Comparison of ENCODE assay signal across 1 cellular context in genomic region chr20:25055711-25056492, GRCh38.
TF ChIP-seq lines count a peak whose summit lies in the region.

No MANE protein-coding gene starts in this region.

TF ChIP-seq in HepG2, 621 proteins besides CTCF, POLR2A, EP300 and RAD21 (continued from another document and continues in another):
- TF ChIP-seq HNF4G (IDR thresholded peaks at IDR 0.05; ENCODE audit: borderline replicate concordance, low read depth, low read length) (peak; percentile 53; the same call in 1 of the 2 replicates), HNF4G (CRISPR knock-in tag; IDR thresholded peaks at IDR 0.05; ENCODE audit: borderline replicate concordance, low read depth) (0 out of 2 replicates have a peak, but pooled peaks have one; percentile 0), NR2C2 (CRISPR knock-in tag; IDR thresholded peaks at IDR 0.05; ENCODE audit: borderline replicate concordance) (no peak; the same call in 1 of the 2 replicates), TARDBP (CRISPR knock-in tag; IDR thresholded peaks at IDR 0.05) (peak; percentile 59; the same call in 1 of the 2 replicates), MAFK (conservative IDR thresholded peaks at IDR 0.05 in 1 of 2, IDR thresholded peaks at IDR 0.05 in 1 of 2; ENCODE audit: low read length in 2 of 2) (no peak), MXD4 (CRISPR knock-in tag; IDR thresholded peaks at IDR 0.05) (no peak), ZNF33A (CRISPR knock-in tag; IDR thresholded peaks at IDR 0.05; ENCODE audit: borderline replicate concordance) (no peak), ZNF230 (CRISPR knock-in tag; IDR thresholded peaks at IDR 0.05) (no peak), ZBTB20 (CRISPR knock-in tag; IDR thresholded peaks at IDR 0.05; ENCODE audit: borderline replicate concordance, low read depth) (no peak), ARNTL (CRISPR knock-in tag; IDR thresholded peaks at IDR 0.05) (no peak), REXO4 (CRISPR knock-in tag; IDR thresholded peaks at IDR 0.05; ENCODE audit: borderline replicate concordance) (0 out of 2 replicates have a peak, but pooled peaks have one; percentile 49), RXRB (CRISPR knock-in tag; IDR thresholded peaks at IDR 0.05; ENCODE audit: borderline replicate concordance) (peak; percentile 41; the same call in 1 of the 2 replicates), GATAD2A (CRISPR knock-in tag; IDR thresholded peaks at IDR 0.05) (peak; percentile 44; the same call in 1 of the 2 replicates), NFYC (CRISPR knock-in tag; IDR thresholded peaks at IDR 0.05) (no peak), GABPB1 (CRISPR knock-in tag; IDR thresholded peaks at IDR 0.05) (no peak), PHF20 (CRISPR knock-in tag; IDR thresholded peaks at IDR 0.05) (no peak), MATR3 (CRISPR knock-in tag; IDR thresholded peaks at IDR 0.05) (no peak), PRMT3 (CRISPR knock-in tag; IDR thresholded peaks at IDR 0.05; ENCODE audit: borderline replicate concordance, low read depth) (no peak), NR2F6 (IDR thresholded peaks at IDR 0.05) (peak; percentile 61), NR2F6 (CRISPR knock-in tag; IDR thresholded peaks at IDR 0.05) (peak; percentile 68), ESRRA (CRISPR knock-in tag; IDR thresholded peaks at IDR 0.05; ENCODE audit: low read depth) (peak; percentile 96), GATA4 (IDR thresholded peaks at IDR 0.05; ENCODE audit: borderline replicate concordance, low read depth) (peak; percentile 18; the same call in 1 of the 2 replicates), AGO1 (IDR thresholded peaks at IDR 0.05; ENCODE audit: low read depth, low read length, poor library complexity, severe bottlenecking) (no peak), BCL6 (CRISPR knock-in tag; IDR thresholded peaks at IDR 0.05) (peak; percentile 37; the same call in 1 of the 2 replicates), ZNF362 (CRISPR knock-in tag; IDR thresholded peaks at IDR 0.05; ENCODE audit: borderline replicate concordance) (peak; percentile 34; the same call in 1 of the 2 replicates), ZNF256 (CRISPR knock-in tag; conservative IDR thresholded peaks at IDR 0.05) (no peak), NFRKB (IDR thresholded peaks at IDR 0.05) (no peak), CBX1 (IDR thresholded peaks at IDR 0.05; ENCODE audit: low read depth) (no peak)
- TF ChIP-seq, protein P1, sequence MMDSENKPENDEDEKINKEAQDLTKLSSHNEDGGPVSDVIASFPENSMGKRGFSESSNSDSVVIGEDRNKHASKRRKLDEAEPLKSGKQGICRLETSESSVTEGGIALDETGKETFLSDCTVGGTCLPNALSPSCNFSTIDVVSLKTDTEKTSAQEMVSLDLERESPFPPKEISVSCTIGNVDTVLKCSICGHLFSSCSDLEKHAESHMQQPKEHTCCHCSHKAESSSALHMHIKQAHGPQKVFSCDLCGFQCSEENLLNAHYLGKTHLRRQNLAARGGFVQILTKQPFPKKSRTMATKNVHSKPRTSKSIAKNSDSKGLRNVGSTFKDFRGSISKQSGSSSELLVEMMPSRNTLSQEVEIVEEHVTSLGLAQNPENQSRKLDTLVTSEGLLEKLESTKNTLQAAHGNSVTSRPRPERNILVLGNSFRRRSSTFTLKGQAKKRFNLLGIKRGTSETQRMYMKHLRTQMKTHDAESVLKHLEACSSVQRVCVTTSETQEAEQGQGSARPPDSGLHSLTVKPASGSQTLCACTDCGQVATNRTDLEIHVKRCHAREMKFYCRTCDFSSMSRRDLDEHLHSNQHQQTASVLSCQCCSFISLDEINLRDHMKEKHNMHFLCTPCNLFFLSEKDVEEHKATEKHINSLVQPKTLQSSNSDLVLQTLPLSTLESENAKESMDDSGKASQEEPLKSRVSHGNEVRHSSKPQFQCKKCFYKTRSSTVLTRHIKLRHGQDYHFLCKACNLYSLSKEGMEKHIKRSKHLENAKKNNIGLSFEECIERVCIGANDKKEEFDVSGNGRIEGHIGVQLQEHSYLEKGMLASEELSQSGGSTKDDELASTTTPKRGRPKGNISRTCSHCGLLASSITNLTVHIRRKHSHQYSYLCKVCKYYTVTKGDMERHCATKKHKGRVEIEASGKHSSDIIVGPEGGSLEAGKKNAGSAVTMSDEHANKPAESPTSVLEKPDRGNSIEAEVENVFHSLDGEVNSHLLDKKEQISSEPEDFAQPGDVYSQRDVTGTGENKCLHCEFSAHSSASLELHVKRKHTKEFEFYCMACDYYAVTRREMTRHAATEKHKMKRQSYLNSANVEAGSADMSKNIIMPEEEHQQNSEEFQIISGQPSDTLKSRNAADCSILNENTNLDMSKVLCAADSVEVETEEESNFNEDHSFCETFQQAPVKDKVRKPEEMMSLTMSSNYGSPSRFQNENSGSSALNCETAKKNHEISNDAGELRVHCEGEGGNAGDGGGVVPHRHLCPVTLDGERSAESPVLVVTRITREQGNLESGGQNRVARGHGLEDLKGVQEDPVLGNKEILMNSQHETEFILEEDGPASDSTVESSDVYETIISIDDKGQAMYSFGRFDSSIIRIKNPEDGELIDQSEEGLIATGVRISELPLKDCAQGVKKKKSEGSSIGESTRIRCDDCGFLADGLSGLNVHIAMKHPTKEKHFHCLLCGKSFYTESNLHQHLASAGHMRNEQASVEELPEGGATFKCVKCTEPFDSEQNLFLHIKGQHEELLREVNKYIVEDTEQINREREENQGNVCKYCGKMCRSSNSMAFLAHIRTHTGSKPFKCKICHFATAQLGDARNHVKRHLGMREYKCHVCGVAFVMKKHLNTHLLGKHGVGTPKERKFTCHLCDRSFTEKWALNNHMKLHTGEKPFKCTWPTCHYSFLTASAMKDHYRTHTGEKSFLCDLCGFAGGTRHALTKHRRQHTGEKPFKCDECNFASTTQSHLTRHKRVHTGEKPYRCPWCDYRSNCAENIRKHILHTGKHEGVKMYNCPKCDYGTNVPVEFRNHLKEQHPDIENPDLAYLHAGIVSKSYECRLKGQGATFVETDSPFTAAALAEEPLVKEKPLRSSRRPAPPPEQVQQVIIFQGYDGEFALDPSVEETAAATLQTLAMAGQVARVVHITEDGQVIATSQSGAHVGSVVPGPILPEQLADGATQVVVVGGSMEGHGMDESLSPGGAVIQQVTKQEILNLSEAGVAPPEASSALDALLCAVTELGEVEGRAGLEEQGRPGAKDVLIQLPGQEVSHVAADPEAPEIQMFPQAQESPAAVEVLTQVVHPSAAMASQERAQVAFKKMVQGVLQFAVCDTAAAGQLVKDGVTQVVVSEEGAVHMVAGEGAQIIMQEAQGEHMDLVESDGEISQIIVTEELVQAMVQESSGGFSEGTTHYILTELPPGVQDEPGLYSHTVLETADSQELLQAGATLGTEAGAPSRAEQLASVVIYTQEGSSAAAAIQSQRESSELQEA (CRISPR knock-in tag; IDR thresholded peaks at IDR 0.05; ENCODE audit: not compliant biosample characterization), result no peak
- TF ChIP-seq, protein P2, sequence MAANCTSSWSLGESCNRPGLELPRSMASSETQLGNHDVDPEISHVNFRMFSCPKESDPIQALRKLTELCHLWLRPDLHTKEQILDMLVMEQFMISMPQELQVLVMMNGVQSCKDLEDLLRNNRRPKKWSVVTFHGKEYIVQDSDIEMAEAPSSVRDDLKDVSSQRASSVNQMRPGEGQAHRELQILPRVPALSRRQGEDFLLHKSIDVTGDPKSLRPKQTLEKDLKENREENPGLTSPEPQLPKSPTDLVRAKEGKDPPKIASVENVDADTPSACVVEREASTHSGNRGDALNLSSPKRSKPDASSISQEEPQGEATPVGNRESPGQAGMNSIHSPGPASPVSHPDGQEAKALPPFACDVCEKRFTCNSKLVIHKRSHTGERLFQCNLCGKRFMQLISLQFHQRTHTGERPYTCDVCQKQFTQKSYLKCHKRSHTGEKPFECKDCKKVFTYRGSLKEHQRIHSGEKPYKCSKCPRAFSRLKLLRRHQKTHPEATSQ (CRISPR knock-in tag; IDR thresholded peaks at IDR 0.05; ENCODE audit: borderline replicate concordance), result peak; percentile 74; the same call in 1 of the 2 replicates
- TF ChIP-seq, protein P3, sequence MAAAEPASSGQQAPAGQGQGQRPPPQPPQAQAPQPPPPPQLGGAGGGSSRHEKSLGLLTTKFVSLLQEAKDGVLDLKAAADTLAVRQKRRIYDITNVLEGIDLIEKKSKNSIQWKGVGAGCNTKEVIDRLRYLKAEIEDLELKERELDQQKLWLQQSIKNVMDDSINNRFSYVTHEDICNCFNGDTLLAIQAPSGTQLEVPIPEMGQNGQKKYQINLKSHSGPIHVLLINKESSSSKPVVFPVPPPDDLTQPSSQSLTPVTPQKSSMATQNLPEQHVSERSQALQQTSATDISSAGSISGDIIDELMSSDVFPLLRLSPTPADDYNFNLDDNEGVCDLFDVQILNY (CRISPR knock-in tag; conservative IDR thresholded peaks at IDR 0.05), result no peak
- TF ChIP-seq, protein P4, sequence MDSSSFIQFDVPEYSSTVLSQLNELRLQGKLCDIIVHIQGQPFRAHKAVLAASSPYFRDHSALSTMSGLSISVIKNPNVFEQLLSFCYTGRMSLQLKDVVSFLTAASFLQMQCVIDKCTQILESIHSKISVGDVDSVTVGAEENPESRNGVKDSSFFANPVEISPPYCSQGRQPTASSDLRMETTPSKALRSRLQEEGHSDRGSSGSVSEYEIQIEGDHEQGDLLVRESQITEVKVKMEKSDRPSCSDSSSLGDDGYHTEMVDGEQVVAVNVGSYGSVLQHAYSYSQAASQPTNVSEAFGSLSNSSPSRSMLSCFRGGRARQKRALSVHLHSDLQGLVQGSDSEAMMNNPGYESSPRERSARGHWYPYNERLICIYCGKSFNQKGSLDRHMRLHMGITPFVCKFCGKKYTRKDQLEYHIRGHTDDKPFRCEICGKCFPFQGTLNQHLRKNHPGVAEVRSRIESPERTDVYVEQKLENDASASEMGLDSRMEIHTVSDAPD (CRISPR knock-in tag; IDR thresholded peaks at IDR 0.05), result 0 out of 2 replicates have a peak, but pooled peaks have one; percentile 59
- TF ChIP-seq, protein P5, sequence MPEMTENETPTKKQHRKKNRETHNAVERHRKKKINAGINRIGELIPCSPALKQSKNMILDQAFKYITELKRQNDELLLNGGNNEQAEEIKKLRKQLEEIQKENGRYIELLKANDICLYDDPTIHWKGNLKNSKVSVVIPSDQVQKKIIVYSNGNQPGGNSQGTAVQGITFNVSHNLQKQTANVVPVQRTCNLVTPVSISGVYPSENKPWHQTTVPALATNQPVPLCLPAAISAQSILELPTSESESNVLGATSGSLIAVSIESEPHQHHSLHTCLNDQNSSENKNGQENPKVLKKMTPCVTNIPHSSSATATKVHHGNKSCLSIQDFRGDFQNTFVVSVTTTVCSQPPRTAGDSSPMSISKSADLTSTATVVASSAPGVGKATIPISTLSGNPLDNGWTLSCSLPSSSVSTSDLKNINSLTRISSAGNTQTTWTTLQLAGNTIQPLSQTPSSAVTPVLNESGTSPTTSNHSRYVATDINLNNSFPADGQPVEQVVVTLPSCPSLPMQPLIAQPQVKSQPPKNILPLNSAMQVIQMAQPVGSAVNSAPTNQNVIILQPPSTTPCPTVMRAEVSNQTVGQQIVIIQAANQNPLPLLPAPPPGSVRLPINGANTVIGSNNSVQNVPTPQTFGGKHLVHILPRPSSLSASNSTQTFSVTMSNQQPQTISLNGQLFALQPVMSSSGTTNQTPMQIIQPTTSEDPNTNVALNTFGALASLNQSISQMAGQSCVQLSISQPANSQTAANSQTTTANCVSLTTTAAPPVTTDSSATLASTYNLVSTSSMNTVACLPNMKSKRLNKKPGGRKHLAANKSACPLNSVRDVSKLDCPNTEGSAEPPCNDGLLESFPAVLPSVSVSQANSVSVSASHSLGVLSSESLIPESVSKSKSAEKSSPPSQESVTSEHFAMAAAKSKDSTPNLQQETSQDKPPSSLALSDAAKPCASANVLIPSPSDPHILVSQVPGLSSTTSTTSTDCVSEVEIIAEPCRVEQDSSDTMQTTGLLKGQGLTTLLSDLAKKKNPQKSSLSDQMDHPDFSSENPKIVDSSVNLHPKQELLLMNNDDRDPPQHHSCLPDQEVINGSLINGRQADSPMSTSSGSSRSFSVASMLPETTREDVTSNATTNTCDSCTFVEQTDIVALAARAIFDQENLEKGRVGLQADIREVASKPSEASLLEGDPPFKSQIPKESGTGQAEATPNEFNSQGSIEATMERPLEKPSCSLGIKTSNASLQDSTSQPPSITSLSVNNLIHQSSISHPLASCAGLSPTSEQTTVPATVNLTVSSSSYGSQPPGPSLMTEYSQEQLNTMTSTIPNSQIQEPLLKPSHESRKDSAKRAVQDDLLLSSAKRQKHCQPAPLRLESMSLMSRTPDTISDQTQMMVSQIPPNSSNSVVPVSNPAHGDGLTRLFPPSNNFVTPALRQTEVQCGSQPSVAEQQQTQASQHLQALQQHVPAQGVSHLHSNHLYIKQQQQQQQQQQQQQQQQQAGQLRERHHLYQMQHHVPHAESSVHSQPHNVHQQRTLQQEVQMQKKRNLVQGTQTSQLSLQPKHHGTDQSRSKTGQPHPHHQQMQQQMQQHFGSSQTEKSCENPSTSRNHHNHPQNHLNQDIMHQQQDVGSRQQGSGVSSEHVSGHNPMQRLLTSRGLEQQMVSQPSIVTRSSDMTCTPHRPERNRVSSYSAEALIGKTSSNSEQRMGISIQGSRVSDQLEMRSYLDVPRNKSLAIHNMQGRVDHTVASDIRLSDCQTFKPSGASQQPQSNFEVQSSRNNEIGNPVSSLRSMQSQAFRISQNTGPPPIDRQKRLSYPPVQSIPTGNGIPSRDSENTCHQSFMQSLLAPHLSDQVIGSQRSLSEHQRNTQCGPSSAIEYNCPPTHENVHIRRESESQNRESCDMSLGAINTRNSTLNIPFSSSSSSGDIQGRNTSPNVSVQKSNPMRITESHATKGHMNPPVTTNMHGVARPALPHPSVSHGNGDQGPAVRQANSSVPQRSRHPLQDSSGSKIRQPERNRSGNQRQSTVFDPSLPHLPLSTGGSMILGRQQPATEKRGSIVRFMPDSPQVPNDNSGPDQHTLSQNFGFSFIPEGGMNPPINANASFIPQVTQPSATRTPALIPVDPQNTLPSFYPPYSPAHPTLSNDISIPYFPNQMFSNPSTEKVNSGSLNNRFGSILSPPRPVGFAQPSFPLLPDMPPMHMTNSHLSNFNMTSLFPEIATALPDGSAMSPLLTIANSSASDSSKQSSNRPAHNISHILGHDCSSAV (CRISPR knock-in tag; IDR thresholded peaks at IDR 0.05; ENCODE audit: borderline replicate concordance), result no peak
- TF ChIP-seq, protein P6, sequence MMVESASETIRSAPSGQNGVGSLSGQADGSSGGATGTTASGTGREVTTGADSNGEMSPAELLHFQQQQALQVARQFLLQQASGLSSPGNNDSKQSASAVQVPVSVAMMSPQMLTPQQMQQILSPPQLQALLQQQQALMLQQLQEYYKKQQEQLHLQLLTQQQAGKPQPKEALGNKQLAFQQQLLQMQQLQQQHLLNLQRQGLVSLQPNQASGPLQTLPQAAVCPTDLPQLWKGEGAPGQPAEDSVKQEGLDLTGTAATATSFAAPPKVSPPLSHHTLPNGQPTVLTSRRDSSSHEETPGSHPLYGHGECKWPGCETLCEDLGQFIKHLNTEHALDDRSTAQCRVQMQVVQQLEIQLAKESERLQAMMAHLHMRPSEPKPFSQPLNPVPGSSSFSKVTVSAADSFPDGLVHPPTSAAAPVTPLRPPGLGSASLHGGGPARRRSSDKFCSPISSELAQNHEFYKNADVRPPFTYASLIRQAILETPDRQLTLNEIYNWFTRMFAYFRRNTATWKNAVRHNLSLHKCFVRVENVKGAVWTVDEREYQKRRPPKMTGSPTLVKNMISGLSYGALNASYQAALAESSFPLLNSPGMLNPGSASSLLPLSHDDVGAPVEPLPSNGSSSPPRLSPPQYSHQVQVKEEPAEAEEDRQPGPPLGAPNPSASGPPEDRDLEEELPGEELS (CRISPR knock-in tag; IDR thresholded peaks at IDR 0.05), result peak; percentile 32; the same call in 1 of the 2 replicates
